Comparison of ENCODE assay signal across 10 cellular contexts in genomic region chr2:128315829-128316776, GRCh38. TPM values are rescaled to one million over a fixed set of nuclear protein-coding genes. Genes with fewer than 3 reads are reported as not detected.
DNase-seq lines count a peak whose midpoint lies in the region; ATAC-seq and TF ChIP-seq lines count a peak whose summit lies in the region.
"Had no signal": no experiment of that assay in that cellular context is flagged by ENCODE, and none has a peak within 500 bp of the region (broad histone marks: within the 10 kb centered on the region; RNA-seq: fewer than 3 reads in every experiment).

No MANE protein-coding gene starts in this region.

- H3K36me3 ChIP-seq in Karpas-422 (ENCODE audit: insufficient read depth, low read length) (no peaks in the 10 kb centered on the region), breast epithelium (no peaks in the 10 kb centered on the region), tibial nerve (peaks cover 0 to 22% (median 0%) of the 10 kb centered on the region in 3 donors)
- H3K36me3 ChIP-seq: thyroid gland had no signal

- peak overlapping the region; percentile 66 for H3K4me2 ChIP-seq in Karpas-422 (ENCODE audit: low read depth, low read length, poor library complexity, severe bottlenecking)

- H2AFZ ChIP-seq in Karpas-422 (ENCODE audit: low read length), result no peak overlapping the region

- H3K9ac ChIP-seq in Karpas-422 (ENCODE audit: low read length), result no peak overlapping the region

- intact Hi-C loops in breast epithelium (cut with DNase I; ENCODE audit: low total_unique reads) (no loop called here), left colon (cut with DNase I, micrococcal nuclease) (no loop called here)

- no peaks in the 10 kb centered on the region for H3K79me2 ChIP-seq in Karpas-422 (ENCODE audit: low read length)

- H3K9me3 ChIP-seq in Karpas-422 (ENCODE audit: low read length) (no peaks in the 10 kb centered on the region), breast epithelium (no peaks in the 10 kb centered on the region), tibial nerve (no peaks in the 10 kb centered on the region)
- H3K9me3 ChIP-seq: body of pancreas, thyroid gland had no signal

- no peaks in the 10 kb centered on the region for H3K9me2 ChIP-seq in Karpas-422 (replicated peaks; ENCODE audit: insufficient read depth, low read length)

- TF ChIP-seq POLR2A in breast epithelium (IDR thresholded peaks at IDR 0.05) (no peak), tibial nerve (IDR thresholded peaks at IDR 0.05) (no peak)

- H3K27ac ChIP-seq in Karpas-422 (ENCODE audit: low read length) (no peak overlapping the region), breast epithelium (peak overlapping the region in 1 of 2 donors; percentile 53), tibial nerve (no peak overlapping the region)
- H3K27ac ChIP-seq: thyroid gland had no signal

- H4K20me1 ChIP-seq in Karpas-422 (ENCODE audit: insufficient read depth, low read depth, low read length), result peaks cover 51% of the 10 kb centered on the region

- peak; percentile 9 for DNase-seq in Ammon's horn (ENCODE audit: low spot score)
- DNase-seq in Karpas-422, result no peak
- DNase-seq in breast epithelium (ENCODE audit: low spot score in 2 of 2), result peak; percentile 13 to 45
- peak; percentile 20 to 24 for DNase-seq in left colon
- no peak for DNase-seq in tibial nerve (ENCODE audit: low spot score in 2 of 2)
- no peak for DNase-seq in HuH-7 (ENCODE audit: low spot score)
- DNase-seq in anterior cingulate cortex (lab: John Stamatoyannopoulos, UW), result no peak

- no peak for TF ChIP-seq EP300 in tibial nerve (IDR thresholded peaks at IDR 0.05)

- H3K4me3 ChIP-seq in Karpas-422 (ENCODE audit: low read length) (peak overlapping the region; percentile 61; the same call in 1 of the 2 replicates), breast epithelium (peak overlapping the region; percentile 80 to 98 (median 85)), tibial nerve (peak overlapping the region; percentile 22 to 78 (median 68))

- peaks cover 15% of the 10 kb centered on the region for H3K4me1 ChIP-seq in Karpas-422 (ENCODE audit: low read length)
- H3K4me1 ChIP-seq in breast epithelium, result peaks cover 14 to 27% of the 10 kb centered on the region in 2 donors
- H3K4me1 ChIP-seq in tibial nerve, result peaks cover 0 to 88% (median 42%) of the 10 kb centered on the region in 4 donors

- H3K27me3 ChIP-seq in Karpas-422 (ENCODE audit: low read length), result no peaks in the 10 kb centered on the region
- H3K27me3 ChIP-seq in breast epithelium, result no peaks in the 10 kb centered on the region
- no peaks in the 10 kb centered on the region for H3K27me3 ChIP-seq in tibial nerve
- H3K27me3 ChIP-seq: body of pancreas, thyroid gland had no signal

- 62 to 65% methylated on average over 17 to 20 of the region's 20 CpGs for WGBS in tibial nerve, 2 donors

- ATAC-seq in left colon, result no peak
- ATAC-seq in GM21423 (IDR thresholded peaks at IDR 0.05; ENCODE audit: unreplicated experiment), result no peak
- ATAC-seq: body of pancreas had no signal

- TF ChIP-seq CTCF in breast epithelium (IDR thresholded peaks at IDR 0.05) (no peak), tibial nerve (IDR thresholded peaks at IDR 0.05) (no peak)

RNA-seq across cellular contexts. Expression of gene HS6ST1, which starts 2.6 kb away (rescaled TPM):
- 3.3 and 5.9 TPM in 2 replicates for total RNA-seq in Karpas-422 (2014; rRNA removed; shearing (Covaris generic); ENCODE audit: low replicate concordance)
- total RNA-seq in breast epithelium (10 to 100 TPM; 15.7 to 38.6 (median 29.8) TPM), left colon (10 to 100 TPM; 20.5 to 40.4 TPM), tibial nerve (10 to 100 TPM; 21.6 to 51.6 (median 39.3) TPM)

Comparison
In these comparisons a context has a peak if more than half of its experiments do, and no peak if none do; other contexts are left out.
1. DNase-seq: peak in Ammon's horn (single experiment), breast epithelium (2 of 2) and left colon (2 of 2); none in Karpas-422 (single experiment), tibial nerve (0 of 2), HuH-7 (single experiment) and anterior cingulate cortex (0 of 58).
2. Peak in every context shown above with its lines, with median percentiles within 50 percentile points of each other: H3K4me3 ChIP-seq.